In genomic region chr6:81694855-81695254, GRCh38 we compare ENCODE assay signal across 21 cellular contexts.
"Had no signal": no experiment of that assay in that cellular context is flagged by ENCODE, and none has a peak within 500 bp of the region (broad histone marks: within the 10 kb centered on the region; RNA-seq: fewer than 3 reads in every experiment).

No MANE protein-coding gene starts in this region.

- H3K9me3 Mint-ChIP-seq: IgD-negative memory B cell, T-cell had no signal

- H3K4me3 Mint-ChIP-seq: IgD-negative memory B cell, T-cell had no signal

- H3K27ac Mint-ChIP-seq: IgD-negative memory B cell, T-cell had no signal

- H3K4me3 ChIP-seq: K562 had no signal

- H3K27me3 Mint-ChIP-seq: IgD-negative memory B cell, T-cell had no signal

- H3K36me3 Mint-ChIP-seq: IgD-negative memory B cell, T-cell had no signal

- H3K9ac ChIP-seq: KMS-11 had no signal

- DNase-seq: Kasumi-1, MV-4-11, NCI-H1092, NCI-H1105 treated with DMSO at 0.1 percent for 48 hours, NCI-H1417 treated with DMSO at 0.1 percent for 48 hours, NCI-H1694 treated with DMSO at 0.1 percent for 48 hours, NCI-H1930, NCI-H2081, NCI-H2107, NCI-H2227 treated with DMSO at 0.1 percent for 48 hours, NCI-H446, NCI-H510A, NCI-H524 treated with DMSO at 0.1 percent for 48 hours, RPMI8226, SW 1271, T-cell had no signal

- H3K4me1 Mint-ChIP-seq: IgD-negative memory B cell, T-cell had no signal

- H3K27ac ChIP-seq: HL-60, KMS-11 had no signal

- FAIRE-seq: HTR-8/SVneo, K562 had no signal

- H3K4me2 ChIP-seq: KMS-11 had no signal
